ENCODE assay signal across 8 cellular contexts in genomic region chr1:225777583-225778411, GRCh38. TPM values are rescaled to one million over a fixed set of nuclear protein-coding genes. Genes with fewer than 3 reads are reported as not detected.
DNase-seq lines count a peak whose midpoint lies in the region; ATAC-seq and TF ChIP-seq lines count a peak whose summit lies in the region.

TSS of gene SRP9 (plus strand) at chr1:225777826. CDS start at chr1:225777941, 115 bp downstream.

- peak; percentile 99 for DNase-seq in DND-41
- DNase-seq in Panc1 (ENCODE audit: low read depth, low spot score) = peak; percentile 96
- peak; percentile 99 for DNase-seq in activated T-cell treated with anti-CD3 and anti-CD28 coated beads, Interleukin-2, amount 50 U/mL, for 48 hours
- peak; percentile 94 for DNase-seq in esophagus squamous epithelium (lab: John Stamatoyannopoulos, UW)
- peak; percentile 99 for DNase-seq in myocyte (ENCODE audit: low read depth)
- DNase-seq in stimulated activated CD8-positive, alpha-beta memory T cell treated with anti-CD3 and anti-CD28 coated beads, Interleukin-7, amount 100 ng/mL, for 48 hours (ENCODE audit: extremely low read depth in 1 of 2, low read depth in 1 of 2) = peak; percentile 97 to 98

- peak within 1 kb of the TSS; percentile 93 for H3K4me2 ChIP-seq in DND-41 (ENCODE audit: insufficient read depth, low read length)
- H3K4me2 ChIP-seq in KMS-11 = peak within 1 kb of the TSS; percentile 94

- CTCF ChIA-PET in Panc1 (lab: Charles Lee) = interaction anchor here (0.6 to 1.8 kb wide), 12 partner anchors 23 to 303 kb away, joined by 3 to 8 read pairs (median 3); partner anchors contain the start of gene EPHX1

- no peaks in the 10 kb centered on the region for H3K27me3 ChIP-seq in DND-41 (ENCODE audit: insufficient read depth, low read length, poor library complexity)
- no peaks in the 10 kb centered on the region for H3K27me3 ChIP-seq in KMS-11 (ENCODE audit: insufficient read depth, low read depth)
- no peaks in the 10 kb centered on the region for H3K27me3 ChIP-seq in Panc1 (ENCODE audit: control insufficient read depth, insufficient read depth, low read length)
- H3K27me3 ChIP-seq in esophagus squamous epithelium = no peaks in the 10 kb centered on the region

- H3K4me1 ChIP-seq in DND-41 (ENCODE audit: insufficient read depth, low read length) (peaks cover 52% of the 10 kb centered on the region), KMS-11 (ENCODE audit: low read depth, poor library complexity, severe bottlenecking) (peaks cover 33% of the 10 kb centered on the region), Panc1 (ENCODE audit: control insufficient read depth, insufficient read depth, low read length) (peaks cover 29% of the 10 kb centered on the region), esophagus squamous epithelium (peaks cover 13 to 65% (median 39%) of the 10 kb centered on the region in 3 donors)

- TSS peak; percentile 94 for BruUV-seq in Panc1 (replicated peaks; lab: Mats Ljungman, UMichigan)

- H2AFZ ChIP-seq in DND-41 (ENCODE audit: low read depth, low read length) (peak within 1 kb of the TSS; percentile 92), KMS-11 (ENCODE audit: low read depth) (peak within 1 kb of the TSS; percentile 53)

- TF ChIP-seq POLR2A in esophagus squamous epithelium (IDR thresholded peaks at IDR 0.05) = peak in 2 of 4 donors; percentile 86 to 92

- TF ChIP-seq CTCF in DND-41 (IDR thresholded peaks at IDR 0.05; ENCODE audit: borderline replicate concordance, extremely low read depth, low read length, poor library complexity, severe bottlenecking) = peak; percentile 95
- TF ChIP-seq CTCF in KMS-11 (conservative IDR thresholded peaks at IDR 0.05; ENCODE audit: low read depth, low read length) = peak; percentile 92
- peak; percentile 97 for TF ChIP-seq CTCF in Panc1 (IDR thresholded peaks at IDR 0.05)
- peak; percentile 75 to 92 (median 88) for TF ChIP-seq CTCF in esophagus squamous epithelium (IDR thresholded peaks at IDR 0.05)

- H3K9ac ChIP-seq in DND-41 (ENCODE audit: low read depth, low read length) (peak within 1 kb of the TSS; percentile 94), KMS-11 (peak within 1 kb of the TSS; percentile 97)

- no peaks in the 10 kb centered on the region for H3K9me3 ChIP-seq in DND-41 (ENCODE audit: insufficient read depth, low read length, severe bottlenecking)
- H3K9me3 ChIP-seq in Panc1 (ENCODE audit: control insufficient read depth, insufficient read depth, low read depth, low read length) = no peaks in the 10 kb centered on the region
- no peaks in the 10 kb centered on the region for H3K9me3 ChIP-seq in esophagus squamous epithelium

- intact Hi-C loops in Panc1 (cut with micrococcal nuclease; ENCODE audit: unreplicated experiment) (loop anchor here (5.0 kb wide), 2 partner anchors 70 to 200 kb away; no protein-coding TSS in a partner anchor), esophagus squamous epithelium (cut with DNase I) (loop anchor here (10.0 kb wide), 3 partner anchors 67 to 197 kb away; partner anchors contain the start of gene ENAH)

- POLR2A ChIA-PET in Panc1 (lab: Charles Lee) = interaction anchor here (0.7 to 1.3 kb wide), 8 partner anchors 9 to 177 kb away, joined by 3 to 5 read pairs (median 4); no protein-coding TSS in a partner anchor

- H4K20me1 ChIP-seq in DND-41 (ENCODE audit: insufficient read depth, low read length) = peaks cover 38% of the 10 kb centered on the region
- no peaks in the 10 kb centered on the region for H4K20me1 ChIP-seq in KMS-11 (ENCODE audit: insufficient read depth)

- peak within 1 kb of the TSS; percentile 81 to 91 for H3K4me3 ChIP-seq in DND-41 (ENCODE audit: low read depth in 1 of 2, low read length in 2 of 2)
- H3K4me3 ChIP-seq in KMS-11 (IDR thresholded peaks at IDR 0.05; ENCODE audit: insufficient read depth, low read depth, low read length) = peak within 1 kb of the TSS; percentile 52
- peak within 1 kb of the TSS; percentile 92 to 98 for H3K4me3 ChIP-seq in Panc1 (ENCODE audit: low read depth in 2 of 2, low read length in 2 of 2)
- peak within 1 kb of the TSS; percentile 61 to 82 (median 70) for H3K4me3 ChIP-seq in esophagus squamous epithelium

- H3K36me3 ChIP-seq in DND-41 (ENCODE audit: insufficient read depth, low read length) (peaks cover 40% of the 10 kb centered on the region), KMS-11 (ENCODE audit: insufficient read depth) (no peaks in the 10 kb centered on the region), Panc1 (ENCODE audit: control insufficient read depth, insufficient read depth, low read length) (peaks cover 12% of the 10 kb centered on the region), esophagus squamous epithelium (no peaks in the 10 kb centered on the region)

- ATAC-seq in DND-41 (ENCODE audit: insufficient read depth, low read depth) (peak; percentile 95), GM21737 (IDR thresholded peaks at IDR 0.05; ENCODE audit: unreplicated experiment) (peak; percentile 100), Panc1 (peak; percentile 100)

- 0 to 1% methylated on average over 10 to 11 of the region's 48 CpGs for WGBS in esophagus squamous epithelium, 2 donors

- H3K27ac ChIP-seq in DND-41 (ENCODE audit: low read length) = peak within 1 kb of the TSS; percentile 99
- H3K27ac ChIP-seq in KMS-11 = peak within 1 kb of the TSS; percentile 96
- peak within 1 kb of the TSS; percentile 97 for H3K27ac ChIP-seq in Panc1 (ENCODE audit: low read length)
- H3K27ac ChIP-seq in esophagus squamous epithelium = peak within 1 kb of the TSS; percentile 92 to 97 (median 96)

- H3K79me2 ChIP-seq in DND-41 (ENCODE audit: insufficient read depth, low read length) (peaks cover 59% of the 10 kb centered on the region), KMS-11 (ENCODE audit: insufficient read depth, low read depth) (peaks cover 51% of the 10 kb centered on the region)

- in situ Hi-C loops in Panc1 (cut with HindIII; ENCODE audit: low pct_unique_long_range_greater_than_20kb, low sequenced_read_pairs) = loop anchor here (10.0 kb wide), 1 partner anchor 223 kb away; no protein-coding TSS in a partner anchor

RNA-seq across cellular contexts. Expression of gene SRP9, which starts in this region (rescaled TPM):
- total RNA-seq in Panc1 (2021; ENCODE audit: unreplicated experiment) (282 TPM), esophagus squamous epithelium (100 to 1,000 TPM; 115 to 229 (median 175) TPM), myocyte (249 and 277 TPM in 2 replicates)
- polyA plus RNA-seq in Panc1 (2012; ENCODE audit: insufficient read length) = 264 TPM
- 230 TPM for polyA plus RNA-seq in myocyte (2012)

Comparison
In these comparisons a context has a peak if more than half of its experiments do, and no peak if none do; other contexts are left out.
1. Peak in every context shown above with its lines: DNase-seq, ATAC-seq, H3K4me3 ChIP-seq and H3K27ac ChIP-seq.